ENCODE assay signal across 19 cellular contexts in the genomic region with DNA sequence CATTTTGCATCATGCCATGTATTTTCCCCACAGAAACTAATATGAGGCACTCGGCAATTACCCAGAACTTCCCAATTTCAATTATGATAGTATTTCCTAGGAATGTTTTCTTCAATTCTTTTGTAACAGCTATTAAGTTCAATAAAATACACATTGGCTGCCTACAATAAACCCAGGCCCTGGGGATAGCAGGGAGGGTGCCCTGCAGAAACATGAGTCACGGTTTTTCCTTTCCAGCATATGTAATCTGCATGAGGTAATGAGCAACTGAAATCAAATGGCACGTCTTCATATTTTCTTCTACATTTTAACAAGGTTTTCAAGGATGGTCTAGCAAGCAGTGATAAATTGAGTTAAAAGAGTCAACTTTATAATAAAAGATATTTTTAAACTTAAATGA. TPM values are rescaled to one million over a fixed set of nuclear protein-coding genes. Genes with fewer than 3 reads are reported as not detected.
DNase-seq lines count a peak whose midpoint lies in the region; ATAC-seq, FAIRE-seq and TF ChIP-seq lines count a peak whose summit lies in the region.
"Had no signal": no experiment of that assay in that cellular context is flagged by ENCODE, and none has a peak within 500 bp of the region (broad histone marks: within the 10 kb centered on the region; RNA-seq: fewer than 3 reads in every experiment).

No MANE protein-coding gene starts in this region.

- no peak overlapping the region for H2AFZ ChIP-seq in astrocyte (ENCODE audit: low read depth, low read length)

- no peak overlapping the region for H3K27ac ChIP-seq in astrocyte (ENCODE audit: low read depth, low read length)
- H3K27ac ChIP-seq: A549, epithelial cell of prostate had no signal

- peaks cover 1% of the 10 kb centered on the region for H3K36me3 Mint-ChIP-seq in astrocyte (ENCODE audit: low read depth, unreplicated experiment)
- H3K36me3 Mint-ChIP-seq: naive thymus-derived CD8-positive, alpha-beta T cell had no signal

- H3K4me1 ChIP-seq in astrocyte (ENCODE audit: insufficient read depth, low read length) = peaks cover 15% of the 10 kb centered on the region

- no peak overlapping the region for H3K4me2 ChIP-seq in astrocyte (ENCODE audit: low read length)
- H3K4me2 ChIP-seq: A549 had no signal

- H3K4me1 Mint-ChIP-seq in astrocyte (ENCODE audit: low read depth, unreplicated experiment) = peaks cover 40% of the 10 kb centered on the region
- H3K4me1 Mint-ChIP-seq: naive thymus-derived CD8-positive, alpha-beta T cell had no signal

- FAIRE-seq in astrocyte (lab: Jason Lieb, UNC) = no peak
- FAIRE-seq: A549, HepG2 had no signal

- no peak overlapping the region for H3K27ac Mint-ChIP-seq in astrocyte (ENCODE audit: unreplicated experiment)
- H3K27ac Mint-ChIP-seq: naive thymus-derived CD8-positive, alpha-beta T cell had no signal

- H3K9me3 Mint-ChIP-seq in astrocyte (ENCODE audit: unreplicated experiment) = no peaks in the 10 kb centered on the region

- no peaks in the 10 kb centered on the region for H3K27me3 Mint-ChIP-seq in astrocyte (ENCODE audit: low read depth, unreplicated experiment)
- H3K27me3 Mint-ChIP-seq: naive thymus-derived CD8-positive, alpha-beta T cell had no signal

- intact Hi-C loops in Right ventricle myocardium inferior (cut with DNase I) = no loop called here
- intact Hi-C loops in cardiac septum (cut with DNase I) = no loop called here

- DNase-seq in Right ventricle myocardium inferior (ENCODE audit: missing footprints) (no peak), cardiac septum (ENCODE audit: low spot score) (no peak), astrocyte (ENCODE audit: low read depth) (peak; percentile 36), glomerular visceral epithelial cell (ENCODE audit: extremely low spot score) (peak; percentile 21), NCI-H146 (lab: John Stamatoyannopoulos, UW) (no peak), SW 1271 (lab: John Stamatoyannopoulos, UW) (no peak), hypothalamus (lab: John Stamatoyannopoulos, UW) (no peak)
- DNase-seq: activated CD4-positive, CD25-positive, alpha-beta regulatory T cell; activated CD8-positive, alpha-beta memory T cell treated with anti-CD3 and anti-CD28 coated beads, Interleukin-2, amount 50 U/mL, for 48 hours; activated naive CD4-positive, alpha-beta T cell treated with anti-CD3 and anti-CD28 coated beads, Interleukin-2, amount 50 U/mL, for 16 hours; cerebellar nuclear complex; GDM1; naive thymus-derived CD8-positive, alpha-beta T cell; NCI-H2171 treated with DMSO at 0.1 percent for 48 hours; stimulated activated CD4-positive, alpha-beta T cell treated with anti-CD3 and anti-CD28 coated beads, Interleukin-2, amount 100 ng/mL, for 48 hours had no signal

- ATAC-seq in Right ventricle myocardium inferior (peak; percentile 51), HG02642 (IDR thresholded peaks at IDR 0.05; ENCODE audit: poor library complexity, unreplicated experiment) (no peak)
- ATAC-seq: A549; HepG2; naive thymus-derived CD8-positive, alpha-beta T cell had no signal

- no peaks in the 10 kb centered on the region for H4K20me1 ChIP-seq in astrocyte (ENCODE audit: insufficient read depth, low read length)

- H3K79me2 ChIP-seq in astrocyte (ENCODE audit: insufficient read depth, low read length) = no peaks in the 10 kb centered on the region

- no peak for TF ChIP-seq CTCF in astrocyte (IDR thresholded peaks at IDR 0.05; ENCODE audit: insufficient read depth, low read depth, low read length)

- H3K27me3 ChIP-seq in astrocyte (ENCODE audit: insufficient read depth, low read length) = no peaks in the 10 kb centered on the region

- H3K36me3 ChIP-seq in astrocyte (ENCODE audit: insufficient read depth, low read length) = no peaks in the 10 kb centered on the region

- H3K9me3 ChIP-seq in astrocyte (ENCODE audit: insufficient read depth, low read depth, low read length) = no peaks in the 10 kb centered on the region
- H3K9me3 ChIP-seq: A549 had no signal

- H3K4me3 ChIP-seq in astrocyte (ENCODE audit: insufficient read depth, low read depth, low read length) = no peak overlapping the region
- H3K4me3 ChIP-seq: A549 had no signal

- no peak overlapping the region for H3K4me3 Mint-ChIP-seq in astrocyte (ENCODE audit: unreplicated experiment)
- H3K4me3 Mint-ChIP-seq: naive thymus-derived CD8-positive, alpha-beta T cell had no signal

- H3K9ac ChIP-seq in astrocyte (ENCODE audit: low read length) = no peak overlapping the region

RNA-seq across cellular contexts. Expression of a gene that starts 32.0 kb away (rescaled TPM):
- total RNA-seq in Right ventricle myocardium inferior (12.4 TPM), cardiac septum (11.0 TPM), astrocyte (17.8 and 18.1 TPM in 2 replicates)
- total RNA-seq: naive thymus-derived CD8-positive, alpha-beta T cell had no signal

Comparison
In these comparisons a context has a peak if more than half of its experiments do, and no peak if none do; other contexts are left out.
1. DNase-seq: peak in astrocyte (single experiment) and glomerular visceral epithelial cell (single experiment); none in Right ventricle myocardium inferior (single experiment), cardiac septum (single experiment), NCI-H146 (single experiment), SW 1271 (0 of 2) and hypothalamus (0 of 51).